In the genomic region with DNA sequence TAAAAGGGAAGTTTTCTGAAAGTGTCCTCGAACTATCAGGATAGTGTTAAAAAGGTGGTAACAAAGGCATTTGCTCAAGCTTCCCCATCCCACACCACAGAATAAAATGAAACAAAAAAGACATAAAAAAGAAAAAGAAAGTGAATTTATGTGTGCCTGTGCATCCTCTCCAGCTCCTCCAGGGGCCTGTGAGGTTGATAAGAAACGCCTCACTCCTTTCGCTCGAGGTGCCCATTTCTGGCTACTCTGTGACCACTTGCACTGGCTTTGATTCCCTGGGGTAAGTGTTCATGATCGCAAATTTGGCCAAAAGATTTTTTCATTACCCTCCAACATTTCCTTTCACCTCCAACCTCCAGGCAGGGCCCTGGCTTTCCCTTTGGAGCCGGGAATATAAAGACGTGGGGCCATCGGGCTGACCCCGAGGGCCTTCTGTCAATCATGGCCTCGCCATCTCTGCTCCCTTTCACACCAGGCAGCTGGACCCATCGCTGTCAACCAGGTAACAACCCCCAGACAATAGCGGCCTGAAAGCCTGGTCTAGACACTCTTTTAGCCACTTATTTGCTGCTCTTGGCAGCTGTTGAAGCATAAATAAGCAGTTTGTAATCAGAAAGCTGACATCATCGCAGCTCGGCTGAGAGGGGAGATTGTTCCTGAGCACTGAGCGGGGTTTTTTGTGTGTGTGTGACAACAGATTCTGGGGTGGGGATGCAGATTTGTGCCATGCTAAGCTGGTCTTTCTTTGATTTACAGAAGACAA, we compare ENCODE assay signal across 19 cellular contexts.
A peak's percentile ranks its signal among the peaks of the same experiment; 100 is the strongest.
DNase-seq lines count a peak whose midpoint lies in the region; ATAC-seq and TF ChIP-seq lines count a peak whose summit lies in the region.
"Had no signal": no experiment of that assay in that cellular context is flagged by ENCODE, and none has a peak within 500 bp of the region (broad histone marks: within the 10 kb centered on the region; RNA-seq: fewer than 3 reads in every experiment).

No MANE protein-coding gene starts in this region.

- no peaks in the 10 kb centered on the region for H4K20me1 ChIP-seq in MM.1S (ENCODE audit: insufficient read depth, low read length)

- H3K9ac ChIP-seq in MM.1S (ENCODE audit: low read length): no peak overlapping the region

- H3K4me3 ChIP-seq in MM.1S (ENCODE audit: low read length) (no peak overlapping the region), lower lobe of right lung (no peak overlapping the region)
- H3K4me3 ChIP-seq: esophagus muscularis mucosa, psoas muscle had no signal

- H3K4me1 Mint-ChIP-seq in brain (peaks cover 91% of the 10 kb centered on the region), neural crest cell (peaks cover 63% of the 10 kb centered on the region)

- H3K9me3 Mint-ChIP-seq in brain (no peaks in the 10 kb centered on the region), neural crest cell (no peaks in the 10 kb centered on the region)
- H3K9me3 Mint-ChIP-seq: activated CD8-positive, alpha-beta T cell treated with anti-CD3 and anti-CD28 coated beads for 36 hours had no signal

- H3K27ac Mint-ChIP-seq in brain (peak overlapping the region; percentile 95 to 99 (median 97)), neural crest cell (ENCODE audit: unreplicated experiment) (peak overlapping the region; percentile 86)
- H3K27ac Mint-ChIP-seq: activated CD8-positive, alpha-beta T cell treated with anti-CD3 and anti-CD28 coated beads for 36 hours; HFFc6 had no signal

- intact Hi-C loops in lower lobe of right lung (cut with DNase I): no loop called here

- DNase-seq in DMS153 (lab: John Stamatoyannopoulos, UW) (peak; percentile 68), NCI-H2029 treated with DMSO at 0.1 percent for 48 hours (lab: John Stamatoyannopoulos, UW) (peak; percentile 27), neural crest cell (ENCODE audit: low read depth, low spot score) (peak; percentile 34), COLO829 (ENCODE audit: low spot score) (no peak), MM.1S (no peak), lower lobe of right lung (no peak)
- DNase-seq: activated CD8-positive, alpha-beta T cell treated with anti-CD3 and anti-CD28 coated beads for 36 hours; Caco-2; cortex of kidney; HFFc6; IMR-90; kidney; NCI-H82; psoas muscle; stimulated activated CD4-positive, alpha-beta T cell treated with anti-CD3 and anti-CD28 coated beads, Interleukin-12 subunit alpha, Interleukin-12 subunit beta, amount 100 ng/mL, for 4 hours; stimulated activated naive CD8-positive, alpha-beta T cell treated with anti-CD3 and anti-CD28 coated beads, Interleukin-15, Interleukin-2, amounts not matched to agents 100 U/mL and 50 U/mL, for 24 hours had no signal

- no peak for TF ChIP-seq CTCF in brain (conservative IDR thresholded peaks at IDR 0.05)
- TF ChIP-seq CTCF in neural crest cell (conservative IDR thresholded peaks at IDR 0.05): no peak
- TF ChIP-seq CTCF in MM.1S (IDR thresholded peaks at IDR 0.05; ENCODE audit: low read length): no peak
- TF ChIP-seq CTCF in lower lobe of right lung (IDR thresholded peaks at IDR 0.05): no peak

- no peaks in the 10 kb centered on the region for H3F3A ChIP-seq in MM.1S (ENCODE audit: insufficient read depth, low read length)

- H3K27ac ChIP-seq in MM.1S (ENCODE audit: low read length) (no peak overlapping the region), lower lobe of right lung (no peak overlapping the region)
- H3K27ac ChIP-seq: esophagus muscularis mucosa, psoas muscle had no signal

- no peaks in the 10 kb centered on the region for H3K9me3 ChIP-seq in MM.1S (replicated peaks; ENCODE audit: insufficient read depth, low read length)
- no peaks in the 10 kb centered on the region for H3K9me3 ChIP-seq in lower lobe of right lung
- H3K9me3 ChIP-seq: Caco-2, esophagus muscularis mucosa, psoas muscle had no signal

- H3K36me3 ChIP-seq in MM.1S (replicated peaks; ENCODE audit: insufficient read depth, low read length) (no peaks in the 10 kb centered on the region), lower lobe of right lung (no peaks in the 10 kb centered on the region)
- H3K36me3 ChIP-seq: esophagus muscularis mucosa had no signal

- H3K79me2 ChIP-seq in MM.1S (ENCODE audit: low read length): no peaks in the 10 kb centered on the region

- H3K27me3 ChIP-seq in MM.1S (replicated peaks; ENCODE audit: insufficient read depth, low read length) (no peaks in the 10 kb centered on the region), lower lobe of right lung (ENCODE audit: low read depth) (no peaks in the 10 kb centered on the region)

- H3K4me3 Mint-ChIP-seq in brain: peak overlapping the region; percentile 15 to 92 (median 82)
- peak overlapping the region; percentile 52 for H3K4me3 Mint-ChIP-seq in neural crest cell
- H3K4me3 Mint-ChIP-seq: activated CD8-positive, alpha-beta T cell treated with anti-CD3 and anti-CD28 coated beads for 36 hours; HFFc6 had no signal

- H3K36me3 Mint-ChIP-seq in brain: no peaks in the 10 kb centered on the region
- H3K36me3 Mint-ChIP-seq in neural crest cell (ENCODE audit: low read depth): no peaks in the 10 kb centered on the region

- H3K9me2 ChIP-seq in MM.1S (replicated peaks; ENCODE audit: insufficient read depth, low read length): no peaks in the 10 kb centered on the region

- no peak overlapping the region for H2AFZ ChIP-seq in MM.1S (ENCODE audit: low read length)

- H3K27me3 Mint-ChIP-seq in brain: peaks cover 4% of the 10 kb centered on the region
- no peaks in the 10 kb centered on the region for H3K27me3 Mint-ChIP-seq in neural crest cell (ENCODE audit: low read depth)

- H3K4me2 ChIP-seq in MM.1S (ENCODE audit: low read depth, low read length): no peak overlapping the region

- ATAC-seq in GM21576 (IDR thresholded peaks at IDR 0.05; ENCODE audit: unreplicated experiment) (no peak), lower lobe of right lung (no peak)
- ATAC-seq: activated CD8-positive, alpha-beta T cell treated with anti-CD3 and anti-CD28 coated beads for 36 hours; psoas muscle; stimulated activated naive CD8-positive, alpha-beta T cell treated with anti-CD3 and anti-CD28 coated beads, Interleukin-15, Interleukin-2, amounts not matched to agents 100 U/mL and 50 U/mL, for 24 hours had no signal

- H3K4me1 ChIP-seq in MM.1S (ENCODE audit: low read length) (no peaks in the 10 kb centered on the region), lower lobe of right lung (peaks cover 5% of the 10 kb centered on the region)
- H3K4me1 ChIP-seq: psoas muscle had no signal

Comparison
In these comparisons a context has a peak if more than half of its experiments do, and no peak if none do; other contexts are left out.
1. DNase-seq: peak in DMS153 (single experiment), NCI-H2029 treated with DMSO at 0.1 percent for 48 hours (single experiment) and neural crest cell (single experiment); none in COLO829 (single experiment), MM.1S (single experiment) and lower lobe of right lung (single experiment).